8 cellular contexts compared by ENCODE assay signal in genomic region chr4:22500831-22501714, GRCh38. TPM values are rescaled to one million over a fixed set of nuclear protein-coding genes. Genes with fewer than 3 reads are reported as not detected.
DNase-seq lines count a peak whose midpoint lies in the region; ATAC-seq and TF ChIP-seq lines count a peak whose summit lies in the region.

No MANE protein-coding gene starts in this region.

- H2AK5ac ChIP-seq in IMR-90 (ENCODE audit: low read depth, low read length): peak overlapping the region; percentile 59

- H3K9me3 ChIP-seq in IMR-90 (ENCODE audit: control insufficient read depth, insufficient read depth, low read length) (no peaks in the 10 kb centered on the region), duodenal mucosa (ENCODE audit: control insufficient read depth in 1 of 2, low read length in 2 of 2) (no peaks in the 10 kb centered on the region), gastrocnemius medialis (no peaks in the 10 kb centered on the region), tibial nerve (no peaks in the 10 kb centered on the region)

- no peak overlapping the region for H2AFZ ChIP-seq in IMR-90 (replicated peaks; ENCODE audit: low read length, poor library complexity)

- TF ChIP-seq RAD21 in IMR-90 (IDR thresholded peaks at IDR 0.05; ENCODE audit: low read length): no peak

- H3K36me3 ChIP-seq in IMR-90 (ENCODE audit: control insufficient read depth, insufficient read depth, low read length) (no peaks in the 10 kb centered on the region), duodenal mucosa (ENCODE audit: control insufficient read depth in 1 of 2, insufficient read depth in 2 of 2, low read length in 2 of 2) (no peaks in the 10 kb centered on the region), gastrocnemius medialis (no peaks in the 10 kb centered on the region), tibial nerve (no peaks in the 10 kb centered on the region)

- H3K4me3 ChIP-seq in IMR-90 (ENCODE audit: insufficient read depth, low read depth, low read length): no peak overlapping the region
- peak overlapping the region; percentile 5 to 47 for H3K4me3 ChIP-seq in duodenal mucosa (ENCODE audit: low read depth in 1 of 2, low read length in 2 of 2)
- H3K4me3 ChIP-seq in gastrocnemius medialis: peak overlapping the region in 1 of 4 donors; percentile 3
- H3K4me3 ChIP-seq in tibial nerve: no peak overlapping the region

- H2BK120ac ChIP-seq in IMR-90 (ENCODE audit: low read depth, low read length): no peak overlapping the region

- dilution Hi-C loops in IMR-90 (cut with HindIII; ENCODE audit: low sequenced_read_pairs, unreplicated experiment): no loop called here

- peaks cover 15% of the 10 kb centered on the region for H4K20me1 ChIP-seq in IMR-90 (ENCODE audit: insufficient read depth, low read length)

- H4K91ac ChIP-seq in IMR-90 (ENCODE audit: insufficient read depth, low read depth, low read length): no peak overlapping the region

- 93% methylated on average over 4 of the region's 6 CpGs; no CpG with 5 or more reads in 1 of the 2 experiments for WGBS in IMR-90 (ENCODE audit: extremely low coverage in 2 of 2, insufficient read length in 1 of 2), 2 experiments
- 80 to 87% methylated on average over 6 of the region's 6 CpGs for WGBS in tibial nerve, 2 donors

- no peak for TF ChIP-seq CTCF in IMR-90 (conservative IDR thresholded peaks at IDR 0.05; ENCODE audit: low read depth, low read length)
- no peak for TF ChIP-seq CTCF in gastrocnemius medialis (IDR thresholded peaks at IDR 0.05 in 4 of 5, conservative IDR thresholded peaks at IDR 0.05 in 1 of 5)
- TF ChIP-seq CTCF in tibial nerve (IDR thresholded peaks at IDR 0.05): no peak

- H2BK5ac ChIP-seq in IMR-90 (ENCODE audit: low read depth, low read length, poor library complexity, severe bottlenecking): no peak overlapping the region

- H4K5ac ChIP-seq in IMR-90 (ENCODE audit: low read depth, low read length): no peak overlapping the region

- intact Hi-C loops in IMR-90 (cut with micrococcal nuclease) (no loop called here), gastrocnemius medialis (cut with DNase I; ENCODE audit: low total_unique reads) (no loop called here)

- H2BK20ac ChIP-seq in IMR-90 (ENCODE audit: low read depth, low read length): no peak overlapping the region

- no peak overlapping the region for H3K23ac ChIP-seq in IMR-90 (ENCODE audit: low read depth, low read length)

- ATAC-seq in GM18502 (IDR thresholded peaks at IDR 0.05; ENCODE audit: poor library complexity, unreplicated experiment): peak; percentile 56
- peak; percentile 53 for ATAC-seq in IMR-90 (ENCODE audit: low read depth)
- ATAC-seq in gastrocnemius medialis: peak; percentile 35 to 55
- no peak for ATAC-seq in HG02763 (IDR thresholded peaks at IDR 0.05; ENCODE audit: unreplicated experiment)

- peaks cover 6% of the 10 kb centered on the region; the same call in 1 of the 2 replicates for H3K9me1 ChIP-seq in IMR-90 (ENCODE audit: insufficient read depth, low read length)

- TF ChIP-seq POLR2A in IMR-90 (IDR thresholded peaks at IDR 0.05; ENCODE audit: low read depth, low read length) (no peak), gastrocnemius medialis (IDR thresholded peaks at IDR 0.05) (no peak), tibial nerve (IDR thresholded peaks at IDR 0.05) (no peak)

- TF ChIP-seq EP300 in tibial nerve (IDR thresholded peaks at IDR 0.05): no peak

- no peak overlapping the region; the same call in 1 of the 2 replicates for H3K4me2 ChIP-seq in IMR-90 (ENCODE audit: low read depth, low read length)

- peak overlapping the region; percentile 4; the same call in 1 of the 2 replicates for H3K18ac ChIP-seq in IMR-90 (ENCODE audit: low read depth, low read length)

- no TSS peak for BruUV-seq in IMR-90 (replicated peaks; lab: Mats Ljungman, UMichigan)

- POLR2A ChIA-PET in IMR-90 (lab: Charles Lee; ENCODE audit: unreplicated experiment): no interaction called here

- H3K9ac ChIP-seq in IMR-90 (ENCODE audit: low read depth, low read length) (no peak overlapping the region), duodenal mucosa (ENCODE audit: low read depth in 1 of 2, low read length in 2 of 2) (no peak overlapping the region)

- no peak overlapping the region for H2AK9ac ChIP-seq in IMR-90 (replicated peaks; ENCODE audit: low read depth, low read length, poor library complexity)

- H2BK15ac ChIP-seq in IMR-90 (ENCODE audit: low read depth, low read length): peak overlapping the region; percentile 58; the same call in 1 of the 3 replicates

- CTCF ChIA-PET in IMR-90 (lab: Yijun Ruan, JAX): no interaction called here

- H3K56ac ChIP-seq in IMR-90 (ENCODE audit: extremely low read depth, insufficient read depth, low read length): no peak overlapping the region

- no peak overlapping the region for H4K8ac ChIP-seq in IMR-90 (ENCODE audit: low read depth in 2 of 2, low read length in 2 of 2)

- H3K27me3 ChIP-seq in IMR-90 (ENCODE audit: control insufficient read depth, insufficient read depth, low read length) (no peaks in the 10 kb centered on the region), duodenal mucosa (ENCODE audit: control insufficient read depth in 1 of 2, insufficient read depth in 2 of 2, low read length in 2 of 2) (no peaks in the 10 kb centered on the region), gastrocnemius medialis (no peaks in the 10 kb centered on the region), tibial nerve (no peaks in the 10 kb centered on the region)

- no peak overlapping the region for H3K27ac ChIP-seq in IMR-90 (ENCODE audit: insufficient read depth, low read length)
- H3K27ac ChIP-seq in duodenal mucosa (ENCODE audit: low read depth, low read length): no peak overlapping the region
- peak overlapping the region in 3 of 4 donors; percentile 67 to 81 (median 75) for H3K27ac ChIP-seq in gastrocnemius medialis
- H3K27ac ChIP-seq in tibial nerve: no peak overlapping the region

- in situ Hi-C loops in IMR-90 (cut with MboI; ENCODE audit: low sequenced_read_pairs): no loop called here
- in situ Hi-C loops in gastrocnemius medialis (cut with MboI; ENCODE audit: low sequenced_read_pairs in 4 of 4): no loop called here

- H3K4ac ChIP-seq in IMR-90 (ENCODE audit: low read depth, low read length): no peak overlapping the region

- H3K4me1 ChIP-seq in IMR-90 (ENCODE audit: control insufficient read depth, insufficient read depth, low read length) (peaks cover 4% of the 10 kb centered on the region), duodenal mucosa (ENCODE audit: control insufficient read depth in 1 of 2, insufficient read depth in 2 of 2, low read length in 2 of 2) (peaks cover 6 to 21% of the 10 kb centered on the region in 2 donors), gastrocnemius medialis (peaks cover 26 to 37% of the 10 kb centered on the region in 2 donors), tibial nerve (peaks cover 0 to 6% (median 0%) of the 10 kb centered on the region in 4 donors)

- H3K14ac ChIP-seq in IMR-90 (replicated peaks; ENCODE audit: low read depth, low read length): no peak overlapping the region

- DNase-seq in IMR-90 (peak; percentile 87), gastrocnemius medialis (no peak), DMS114 treated with DMSO at 0.1 percent for 48 hours (lab: John Stamatoyannopoulos, UW; ENCODE audit: unreplicated experiment) (no peak), tibial nerve (ENCODE audit: low spot score in 2 of 2) (no peak), iPS-NIHi7 (ENCODE audit: extremely low spot score) (no peak)

- peaks cover 35 to 50% of the 10 kb centered on the region in 2 experiments for H3K79me1 ChIP-seq in IMR-90 (ENCODE audit: low read depth in 1 of 2, low read length in 2 of 2)

TF ChIP-seq in IMR-90, 13 proteins besides CTCF, POLR2A, EP300 and RAD21:
- TF ChIP-seq MAFK (IDR thresholded peaks at IDR 0.05; ENCODE audit: low read depth, low read length): no peak
- no peak for TF ChIP-seq SMC3 (IDR thresholded peaks at IDR 0.05; ENCODE audit: low read depth, low read length)
- TF ChIP-seq RCOR1 (IDR thresholded peaks at IDR 0.05; ENCODE audit: insufficient replicate concordance, low read length): no peak
- no peak for TF ChIP-seq CHD1 (IDR thresholded peaks at IDR 0.05; ENCODE audit: low read depth, low read length)
- no peak for TF ChIP-seq CEBPB (IDR thresholded peaks at IDR 0.05; ENCODE audit: low read depth, low read length)
- TF ChIP-seq FOS (IDR thresholded peaks at IDR 0.05; ENCODE audit: low read depth, low read length): peak; percentile 78
TF ChIP-seq in IMR-90: peak in this region for 1.

RNA-seq across cellular contexts. Expression of gene ADGRA3, which starts 14.8 kb away (rescaled TPM):
- total RNA-seq in IMR-90 (2012; rRNA removed) (28.0 and 30.3 TPM in 2 replicates), gastrocnemius medialis (10 to 100 TPM; 17.1 to 86.4 (median 25.7) TPM), tibial nerve (10 to 100 TPM; 14.9 to 26.3 (median 20.2) TPM)
- polyA plus RNA-seq in IMR-90 (2012; rRNA removed): 17.1 and 20.1 TPM in 2 replicates
- polyA plus RNA-seq in IMR-90 (2012; cell fraction: cytosol; rRNA removed): 5.5 and 14.0 TPM in 2 replicates
- polyA plus RNA-seq in IMR-90 (2012; cell fraction: nucleus; rRNA removed; ENCODE audit: low replicate concordance): 8.6 and 50.7 TPM in 2 replicates

Comparison
In these comparisons a context has a peak if more than half of its experiments do, and no peak if none do; other contexts are left out.
1. H3K27ac ChIP-seq: peak in gastrocnemius medialis (3 of 4); none in IMR-90 (single experiment), duodenal mucosa (single experiment) and tibial nerve (0 of 4).
2. H3K4me3 ChIP-seq: peak in duodenal mucosa (2 of 2); none in IMR-90 (single experiment) and tibial nerve (0 of 4).